ENCODE assay signal across 10 cellular contexts in genomic region chr20:15643713-15644112, GRCh38.
DNase-seq lines count a peak whose midpoint lies in the region; ATAC-seq, FAIRE-seq and TF ChIP-seq lines count a peak whose summit lies in the region.
"Had no signal": no experiment of that assay in that cellular context is flagged by ENCODE, and none has a peak within 500 bp of the region (broad histone marks: within the 10 kb centered on the region; RNA-seq: fewer than 3 reads in every experiment).

No MANE protein-coding gene starts in this region.

- no peak overlapping the region for H3K27ac Mint-ChIP-seq in endodermal cell
- H3K27ac Mint-ChIP-seq in naive thymus-derived CD4-positive, alpha-beta T cell: no peak overlapping the region
- H3K27ac Mint-ChIP-seq: activated CD8-positive, alpha-beta T cell treated with anti-CD3 and anti-CD28 coated beads, Interleukin-2, amount 10 ng/mL, durations not matched to agents 7 days and 5 days had no signal

- peaks cover 4% of the 10 kb centered on the region for H3K4me1 Mint-ChIP-seq in endodermal cell
- H3K4me1 Mint-ChIP-seq in naive thymus-derived CD4-positive, alpha-beta T cell: no peaks in the 10 kb centered on the region

- H3K27ac ChIP-seq in endodermal cell (ENCODE audit: low read depth, low read length) (no peak overlapping the region), psoas muscle (no peak overlapping the region), small intestine (ENCODE audit: low read depth in 1 of 2, low read length in 1 of 2) (no peak overlapping the region)
- no peak overlapping the region for H3K27ac ChIP-seq in naive thymus-derived CD4-positive, alpha-beta T cell (ENCODE audit: low read depth, low read length)
- H3K27ac ChIP-seq: lower lobe of right lung had no signal

- H3K4me3 Mint-ChIP-seq in endodermal cell: no peak overlapping the region
- no peak overlapping the region for H3K4me3 Mint-ChIP-seq in naive thymus-derived CD4-positive, alpha-beta T cell
- H3K4me3 Mint-ChIP-seq: activated CD8-positive, alpha-beta T cell treated with anti-CD3 and anti-CD28 coated beads, Interleukin-2, amount 10 ng/mL, durations not matched to agents 7 days and 5 days had no signal

- ATAC-seq in psoas muscle: no peak
- no peak for ATAC-seq in naive thymus-derived CD4-positive, alpha-beta T cell
- ATAC-seq: activated CD8-positive, alpha-beta T cell treated with anti-CD3 and anti-CD28 coated beads, Interleukin-2, amount 10 ng/mL, durations not matched to agents 7 days and 5 days; lower lobe of right lung had no signal

- CTCF ChIA-PET in naive thymus-derived CD4-positive, alpha-beta T cell (lab: Charles Lee): interaction anchor here (0.5 kb wide), 1 partner anchor 14 kb away, joined by 8 read pairs; no protein-coding TSS in a partner anchor

- H3K4me3 ChIP-seq in GM12864 (ENCODE audit: low read depth, low read length): no peak overlapping the region
- H3K4me3 ChIP-seq in endodermal cell (ENCODE audit: low read length): no peak overlapping the region
- no peak overlapping the region for H3K4me3 ChIP-seq in psoas muscle
- no peak overlapping the region for H3K4me3 ChIP-seq in small intestine (ENCODE audit: low read depth in 1 of 2, low read length in 2 of 2)
- H3K4me3 ChIP-seq in naive thymus-derived CD4-positive, alpha-beta T cell (ENCODE audit: low read length): no peak overlapping the region
- H3K4me3 ChIP-seq: lower lobe of right lung had no signal

- H3K9me3 ChIP-seq in endodermal cell (ENCODE audit: control insufficient read depth, low read length) (no peaks in the 10 kb centered on the region), psoas muscle (no peaks in the 10 kb centered on the region), small intestine (ENCODE audit: control insufficient read depth, low read depth) (no peaks in the 10 kb centered on the region)
- peaks cover 0 to 7% (median 0%) of the 10 kb centered on the region in 3 experiments for H3K9me3 ChIP-seq in naive thymus-derived CD4-positive, alpha-beta T cell (ENCODE audit: control insufficient read depth in 2 of 3, low read length in 3 of 3)
- H3K9me3 ChIP-seq: lower lobe of right lung had no signal

- no peaks in the 10 kb centered on the region for H3K27me3 ChIP-seq in endodermal cell (ENCODE audit: control insufficient read depth, insufficient read depth, low read length, poor library complexity, severe bottlenecking)
- no peaks in the 10 kb centered on the region for H3K27me3 ChIP-seq in psoas muscle (ENCODE audit: insufficient read depth in 3 of 3, low read length in 2 of 3)
- no peaks in the 10 kb centered on the region for H3K27me3 ChIP-seq in small intestine (ENCODE audit: control insufficient read depth in 2 of 2, insufficient read depth in 2 of 2, low read length in 2 of 2)
- no peaks in the 10 kb centered on the region for H3K27me3 ChIP-seq in naive thymus-derived CD4-positive, alpha-beta T cell (ENCODE audit: control insufficient read depth in 2 of 2, insufficient read depth in 2 of 2, low read length in 2 of 2)

- peaks cover 3% of the 10 kb centered on the region for H3K4me1 ChIP-seq in endodermal cell (ENCODE audit: control insufficient read depth, insufficient read depth, low read length)
- no peaks in the 10 kb centered on the region for H3K4me1 ChIP-seq in psoas muscle
- H3K4me1 ChIP-seq in small intestine (ENCODE audit: control insufficient read depth in 2 of 2, insufficient read depth in 1 of 2, low read depth in 1 of 2, low read length in 1 of 2): no peaks in the 10 kb centered on the region
- no peaks in the 10 kb centered on the region for H3K4me1 ChIP-seq in naive thymus-derived CD4-positive, alpha-beta T cell (ENCODE audit: control insufficient read depth in 2 of 2, insufficient read depth in 2 of 2, low read length in 2 of 2)
- H3K4me1 ChIP-seq: lower lobe of right lung had no signal

- peaks cover 9% of the 10 kb centered on the region for H3K27me3 Mint-ChIP-seq in endodermal cell (ENCODE audit: insufficient read depth)
- H3K27me3 Mint-ChIP-seq in naive thymus-derived CD4-positive, alpha-beta T cell: no peaks in the 10 kb centered on the region

- DNase-seq in GM12864 (ENCODE audit: low read depth) (no peak), NAMALWA (ENCODE audit: low spot score) (peak; percentile 17), endodermal cell (no peak), psoas muscle (no peak), activated gamma-delta T cell (lab: John Stamatoyannopoulos, UW) (no peak), small intestine (no peak)
- DNase-seq in naive thymus-derived CD4-positive, alpha-beta T cell: no peak
- DNase-seq: activated CD8-positive, alpha-beta T cell treated with anti-CD3 and anti-CD28 coated beads, Interleukin-2, amount 10 ng/mL, durations not matched to agents 7 days and 5 days; lower lobe of right lung; T-helper 1 cell had no signal

- 79 to 100% methylated on average over 1 to 2 of the region's 2 CpGs for WGBS in endodermal cell (ENCODE audit: insufficient coverage in 1 of 2, insufficient read length in 1 of 2), 2 experiments
- 50 to 93% (median 89%) methylated on average over 2 of the region's 2 CpGs for WGBS in psoas muscle, 3 donors
- WGBS in small intestine, 3 donors: 44 to 83% (median 81%) methylated on average over 2 of the region's 2 CpGs

- H3K9me3 Mint-ChIP-seq in endodermal cell: no peaks in the 10 kb centered on the region
- H3K9me3 Mint-ChIP-seq in naive thymus-derived CD4-positive, alpha-beta T cell: peaks cover 0 to 32% (median 5%) of the 10 kb centered on the region in 11 donors

- FAIRE-seq in small intestine (lab: Jason Lieb, UNC): no peak

- no peak overlapping the region for H3K9ac ChIP-seq in endodermal cell (ENCODE audit: extremely low read depth, low read length, poor library complexity, severe bottlenecking)

- intact Hi-C loops in psoas muscle (cut with DNase I): no loop called here
- intact Hi-C loops in naive thymus-derived CD4-positive, alpha-beta T cell (cut with micrococcal nuclease): no loop called here

- POLR2A ChIA-PET in naive thymus-derived CD4-positive, alpha-beta T cell (lab: Charles Lee): no interaction called here

- H3K36me3 Mint-ChIP-seq in endodermal cell (ENCODE audit: low read depth): no peaks in the 10 kb centered on the region
- H3K36me3 Mint-ChIP-seq in naive thymus-derived CD4-positive, alpha-beta T cell: no peaks in the 10 kb centered on the region

- H3K36me3 ChIP-seq in endodermal cell (ENCODE audit: control insufficient read depth, insufficient read depth, low read length): no peaks in the 10 kb centered on the region
- H3K36me3 ChIP-seq in psoas muscle (ENCODE audit: insufficient read depth in 1 of 2, low read depth in 1 of 2): no peaks in the 10 kb centered on the region
- H3K36me3 ChIP-seq in small intestine (ENCODE audit: control insufficient read depth in 2 of 2, insufficient read depth in 2 of 2, low read length in 2 of 2): no peaks in the 10 kb centered on the region
- no peaks in the 10 kb centered on the region for H3K36me3 ChIP-seq in naive thymus-derived CD4-positive, alpha-beta T cell (ENCODE audit: control insufficient read depth in 2 of 3, insufficient read depth in 3 of 3, low read length in 3 of 3)
- H3K36me3 ChIP-seq: lower lobe of right lung had no signal

- TF ChIP-seq CTCF in GM12864 (IDR thresholded peaks at IDR 0.05; ENCODE audit: low read depth, low read length, missing control alignments) (peak; percentile 50), endodermal cell (conservative IDR thresholded peaks at IDR 0.05) (peak; percentile 75), psoas muscle (IDR thresholded peaks at IDR 0.05) (peak; percentile 13)

Comparison
In these comparisons a context has a peak if more than half of its experiments do, and no peak if none do; other contexts are left out.
1. CTCF ChIP-seq: peak in every context shown above with its lines; median percentile 75 in endodermal cell; 50 in GM12864; 13 in psoas muscle.